Comparison of ENCODE assay signal across 28 cellular contexts in genomic region chr2:72940361-72940760, GRCh38. TPM values are rescaled to one million over a fixed set of nuclear protein-coding genes. Genes with fewer than 3 reads are reported as not detected.
"Had no signal": no experiment of that assay in that cellular context is flagged by ENCODE, and none has a peak within 500 bp of the region (broad histone marks: within the 10 kb centered on the region; RNA-seq: fewer than 3 reads in every experiment).

No MANE protein-coding gene starts in this region.

- H3K27me3 ChIP-seq: testis, vagina had no signal

- H3K9me3 Mint-ChIP-seq: activated CD4-positive, alpha-beta memory T cell treated with anti-CD3 and anti-CD28 coated beads, Interleukin-2, amount 10 ng/mL, durations not matched to agents 7 days and 5 days; activated naive CD8-positive, alpha-beta T cell treated with anti-CD3 and anti-CD28 coated beads, Interleukin-2, amount 50 U/mL, for 24 hours; activated T-helper 1 cell treated with anti-CD3 and anti-CD28 coated beads, Interleukin-12 subunit alpha, Interleukin-12 subunit beta, Interleukin-2, Interleukin-4 antibody, amounts not matched to agents 30 ng/mL and 10 ng/mL and 1 ng/mL, durations not matched to agents 14 hours and 24 hours and 36 hours; brain; dendritic cell treated with granulocyte-macrophage colony-stimulating factor and Interleukin-4, amounts not matched to agents 40 ng/mL and 50 ng/mL, for 4 days; nephron; stimulated activated naive B cell treated with anti-CD40 and anti-IgM and Interleukin-4, amounts not matched to agents 10 μg/mL and 1 μg/mL and 100 μg/mL, for 72 hours had no signal

- H3K4me3 Mint-ChIP-seq: activated CD4-positive, alpha-beta memory T cell treated with anti-CD3 and anti-CD28 coated beads, Interleukin-2, amount 10 ng/mL, durations not matched to agents 7 days and 5 days; activated naive CD8-positive, alpha-beta T cell treated with anti-CD3 and anti-CD28 coated beads, Interleukin-2, amount 50 U/mL, for 24 hours; activated T-helper 1 cell treated with anti-CD3 and anti-CD28 coated beads, Interleukin-12 subunit alpha, Interleukin-12 subunit beta, Interleukin-2, Interleukin-4 antibody, amounts not matched to agents 30 ng/mL and 10 ng/mL and 1 ng/mL, durations not matched to agents 14 hours and 24 hours and 36 hours; brain; dendritic cell treated with granulocyte-macrophage colony-stimulating factor and Interleukin-4, amounts not matched to agents 40 ng/mL and 50 ng/mL, for 4 days; nephron; stimulated activated naive B cell treated with anti-CD40 and anti-IgM and Interleukin-4, amounts not matched to agents 10 μg/mL and 1 μg/mL and 100 μg/mL, for 72 hours; T-helper 17 cell had no signal

- H3K36me3 Mint-ChIP-seq: brain had no signal

- H3K9me3 ChIP-seq: testis, vagina had no signal

- H3K4me3 ChIP-seq: testis, vagina had no signal

- ATAC-seq: activated naive CD8-positive, alpha-beta T cell treated with anti-CD3 and anti-CD28 coated beads, Interleukin-2, amount 50 U/mL, for 24 hours; sciatic nerve; stimulated activated naive B cell treated with anti-CD40 and anti-IgM and Interleukin-4, amounts not matched to agents 10 μg/mL and 1 μg/mL and 100 μg/mL, for 72 hours; T-helper 17 cell had no signal

- H3K36me3 ChIP-seq: vagina had no signal

- DNase-seq: activated CD4-positive, alpha-beta memory T cell treated with anti-CD3 and anti-CD28 coated beads, Interleukin-2, amount 10 ng/mL, durations not matched to agents 7 days and 5 days; activated CD4-positive, alpha-beta T cell treated with anti-CD3 and anti-CD28 coated beads for 48 hours; activated CD4-positive, CD25-positive, alpha-beta regulatory T cell; activated gamma-delta T cell; activated naive CD4-positive, alpha-beta T cell treated with anti-CD3 and anti-CD28 coated beads, Interleukin-2, amount 50 U/mL, for 16 hours; activated naive CD8-positive, alpha-beta T cell treated with anti-CD3 and anti-CD28 coated beads, Interleukin-2, amount 50 U/mL, for 24 hours; effector CD4-positive, alpha-beta T cell; foreskin melanocyte; glutamatergic neuron; hippocampal formation; left ventricle myocardium superior; occipital lobe; stimulated activated CD4-positive, alpha-beta T cell treated with anti-CD3 and anti-CD28 coated beads, Interleukin-2, amount 100 ng/mL, for 48 hours; stimulated activated CD8-positive, alpha-beta memory T cell treated with anti-CD3 and anti-CD28 coated beads, Interleukin-4, amount 100 ng/mL, for 48 hours; stimulated activated naive B cell treated with anti-CD40 and anti-IgM and Interleukin-4, amounts not matched to agents 10 μg/mL and 1 μg/mL and 100 μg/mL, for 72 hours; T-helper 17 cell; testis; trophoblast cell had no signal

- H3K4me1 Mint-ChIP-seq: activated naive CD8-positive, alpha-beta T cell treated with anti-CD3 and anti-CD28 coated beads, Interleukin-2, amount 50 U/mL, for 24 hours; brain; nephron; stimulated activated naive B cell treated with anti-CD40 and anti-IgM and Interleukin-4, amounts not matched to agents 10 μg/mL and 1 μg/mL and 100 μg/mL, for 72 hours had no signal

- H3K27ac Mint-ChIP-seq: activated CD4-positive, alpha-beta memory T cell treated with anti-CD3 and anti-CD28 coated beads, Interleukin-2, amount 10 ng/mL, durations not matched to agents 7 days and 5 days; activated naive CD8-positive, alpha-beta T cell treated with anti-CD3 and anti-CD28 coated beads, Interleukin-2, amount 50 U/mL, for 24 hours; activated T-helper 1 cell treated with anti-CD3 and anti-CD28 coated beads, Interleukin-12 subunit alpha, Interleukin-12 subunit beta, Interleukin-2, Interleukin-4 antibody, amounts not matched to agents 30 ng/mL and 10 ng/mL and 1 ng/mL, durations not matched to agents 14 hours and 24 hours and 36 hours; dendritic cell treated with granulocyte-macrophage colony-stimulating factor and Interleukin-4, amounts not matched to agents 40 ng/mL and 50 ng/mL, for 4 days; stimulated activated naive B cell treated with anti-CD40 and anti-IgM and Interleukin-4, amounts not matched to agents 10 μg/mL and 1 μg/mL and 100 μg/mL, for 72 hours; T-helper 17 cell had no signal

- H3K27ac ChIP-seq: testis, vagina had no signal

RNA-seq across cellular contexts. Expression of gene EMX1, which starts 23.0 kb away (rescaled TPM):
- total RNA-seq: activated CD4-positive, alpha-beta memory T cell treated with anti-CD3 and anti-CD28 coated beads, Interleukin-2, amount 10 ng/mL, durations not matched to agents 7 days and 5 days; activated T-helper 1 cell treated with anti-CD3 and anti-CD28 coated beads, Interleukin-12 subunit alpha, Interleukin-12 subunit beta, Interleukin-2, Interleukin-4 antibody, amounts not matched to agents 30 ng/mL and 10 ng/mL and 1 ng/mL, durations not matched to agents 14 hours and 24 hours and 36 hours; cardiac septum; left ventricle myocardium superior; mononuclear cell; myocyte; posterior vena cava; sciatic nerve; T-helper 17 cell; vagina had no signal
